17 cellular contexts compared by ENCODE assay signal in the genomic region with DNA sequence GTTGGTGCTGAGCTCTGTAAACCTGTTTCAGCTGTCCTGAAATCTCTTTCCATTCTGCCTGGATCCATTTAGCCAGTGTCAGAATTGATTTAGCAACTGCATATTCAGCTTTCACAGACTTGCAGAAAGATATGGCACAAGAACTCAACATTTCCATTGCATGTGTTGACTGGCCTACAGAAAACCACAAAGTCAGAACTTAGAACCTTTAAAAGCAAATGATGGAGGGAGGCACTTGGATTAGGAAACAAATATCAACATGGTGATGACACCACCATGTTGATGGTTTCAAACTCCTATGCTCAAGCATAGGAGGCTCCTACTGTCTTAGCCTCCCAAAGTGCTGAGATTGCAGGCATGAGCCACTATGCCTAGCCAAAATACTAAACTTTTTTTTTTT.
"Had no signal": no experiment of that assay in that cellular context is flagged by ENCODE, and none has a peak within 500 bp of the region (broad histone marks: within the 10 kb centered on the region; RNA-seq: fewer than 3 reads in every experiment).

No MANE protein-coding gene starts in this region.

- H3K9me3 Mint-ChIP-seq: activated B cell treated with CpG ODN at 0.5 μM for 24 hours; natural killer cell treated with Interleukin-12 subunit alpha and Interleukin-12 subunit beta and Interleukin-15 and Interleukin-18, amount 100 ng/mL, for 72 hours; stimulated activated naive B cell treated with anti-CD40 and anti-IgM and Interleukin-4, amounts not matched to agents 10 μg/mL and 1 μg/mL and 100 μg/mL, for 72 hours had no signal

- H3K27ac ChIP-seq: colonic mucosa, esophagus squamous epithelium, transverse colon, vagina had no signal

- H3K4me1 Mint-ChIP-seq: activated B cell treated with CpG ODN at 0.5 μM for 24 hours had no signal

- H3K9me3 ChIP-seq: colonic mucosa, esophagus squamous epithelium, transverse colon, vagina had no signal

- H3K27me3 Mint-ChIP-seq: activated B cell treated with CpG ODN at 0.5 μM for 24 hours; natural killer cell treated with Interleukin-12 subunit alpha and Interleukin-12 subunit beta and Interleukin-15 and Interleukin-18, amount 100 ng/mL, for 72 hours; stimulated activated naive B cell treated with anti-CD40 and anti-IgM and Interleukin-4, amounts not matched to agents 10 μg/mL and 1 μg/mL and 100 μg/mL, for 72 hours had no signal

- H3K27ac Mint-ChIP-seq: activated B cell treated with CpG ODN at 0.5 μM for 24 hours; natural killer cell treated with Interleukin-12 subunit alpha and Interleukin-12 subunit beta and Interleukin-15 and Interleukin-18, amount 100 ng/mL, for 72 hours had no signal

- H3K4me1 ChIP-seq: colonic mucosa, esophagus squamous epithelium, transverse colon, vagina had no signal

- DNase-seq: activated B cell treated with CpG ODN at 0.5 μM for 24 hours; activated CD4-positive, alpha-beta T cell treated with anti-CD3 and anti-CD28 coated beads, Interleukin-2, amount 50 U/mL, for 1 hour; activated CD8-positive, alpha-beta memory T cell treated with anti-CD3 and anti-CD28 coated beads, Interleukin-2, amount 50 U/mL, for 4 hours; activated naive CD4-positive, alpha-beta T cell treated with Interleukin-2 at 50 U/mL for 16 hours; amniotic stem cell; caudate nucleus; colonic mucosa; esophagus squamous epithelium; head of caudate nucleus; retina; stimulated activated CD4-positive, alpha-beta T cell treated with anti-CD3 and anti-CD28 coated beads, Interleukin-2, amount 100 ng/mL, for 48 hours; stimulated activated naive B cell treated with anti-CD40 and anti-IgM and Interleukin-4, amounts not matched to agents 10 μg/mL and 1 μg/mL and 100 μg/mL, for 72 hours; substantia nigra; SW 1271; transverse colon had no signal

- ATAC-seq: natural killer cell treated with Interleukin-12 subunit alpha and Interleukin-12 subunit beta and Interleukin-15 and Interleukin-18, amount 100 ng/mL, for 72 hours; stimulated activated naive B cell treated with anti-CD40 and anti-IgM and Interleukin-4, amounts not matched to agents 10 μg/mL and 1 μg/mL and 100 μg/mL, for 72 hours had no signal

- H3K27me3 ChIP-seq: colonic mucosa, esophagus squamous epithelium, transverse colon, vagina had no signal

- H3K4me3 ChIP-seq: colonic mucosa, esophagus squamous epithelium, transverse colon, vagina had no signal

- H3K4me3 Mint-ChIP-seq: activated B cell treated with CpG ODN at 0.5 μM for 24 hours; natural killer cell treated with Interleukin-12 subunit alpha and Interleukin-12 subunit beta and Interleukin-15 and Interleukin-18, amount 100 ng/mL, for 72 hours; stimulated activated naive B cell treated with anti-CD40 and anti-IgM and Interleukin-4, amounts not matched to agents 10 μg/mL and 1 μg/mL and 100 μg/mL, for 72 hours had no signal
